In the genomic region with DNA sequence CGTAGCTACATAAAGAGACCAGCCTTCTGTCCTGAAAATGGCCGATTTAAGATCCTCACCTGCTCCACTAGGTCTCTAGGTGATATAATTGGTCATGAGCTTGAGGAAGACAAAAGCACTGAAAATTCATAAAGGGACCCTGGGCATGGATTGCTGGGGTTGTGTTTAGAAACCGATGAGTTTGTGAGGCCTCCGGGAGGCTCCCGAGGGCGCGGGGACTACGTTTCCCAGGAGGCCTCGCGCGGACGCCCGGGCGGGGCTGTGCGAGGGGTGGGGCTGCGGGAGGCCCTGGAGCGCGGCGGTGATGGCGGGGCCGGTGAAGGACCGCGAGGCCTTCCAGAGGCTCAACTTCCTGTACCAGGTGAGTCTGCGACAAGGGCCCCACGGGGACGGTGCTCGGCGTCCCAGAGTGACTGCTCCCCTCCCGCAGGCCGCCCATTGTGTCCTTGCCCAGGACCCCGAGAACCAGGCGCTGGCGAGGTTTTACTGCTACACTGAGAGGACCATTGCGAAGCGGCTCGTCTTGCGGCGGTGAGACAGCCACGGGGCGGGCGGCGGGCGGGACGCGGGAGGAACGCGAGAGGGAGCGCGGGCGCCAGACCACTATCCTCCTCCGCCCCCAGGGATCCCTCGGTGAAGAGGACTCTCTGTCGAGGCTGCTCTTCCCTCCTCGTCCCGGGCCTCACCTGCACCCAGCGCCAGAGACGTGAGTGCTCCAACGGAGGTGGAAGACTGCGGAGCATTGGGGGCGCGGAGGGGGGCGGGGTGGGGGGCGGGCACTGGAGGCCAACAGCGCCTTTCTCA, we compare ENCODE assay signal across 8 cellular contexts. TPM values are rescaled to one million over a fixed set of nuclear protein-coding genes. Genes with fewer than 3 reads are reported as not detected.
A peak's percentile ranks its signal among the peaks of the same experiment; 100 is the strongest.
DNase-seq lines count a peak whose midpoint lies in the region; ATAC-seq, FAIRE-seq and TF ChIP-seq lines count a peak whose summit lies in the region.

A gene (plus strand): TSS at position 289 of the 804 bp plus-strand sequence. CDS start 16 bp downstream, at position 305.

- H3K36me3 Mint-ChIP-seq in central memory CD8-positive, alpha-beta T cell (ENCODE audit: insufficient read depth) = peaks cover 14% of the 10 kb centered on the region

- H3K9ac ChIP-seq in kidney (ENCODE audit: low read length in 2 of 2) = peak within 1 kb of the TSS; percentile 66 to 71

- no peaks in the 10 kb centered on the region for H3K9me3 Mint-ChIP-seq in central memory CD8-positive, alpha-beta T cell

- FAIRE-seq in kidney (lab: Jason Lieb, UNC) = no peak

- ATAC-seq in GM19035 (IDR thresholded peaks at IDR 0.05; ENCODE audit: unreplicated experiment) (peak; percentile 96), HG03342 (IDR thresholded peaks at IDR 0.05; ENCODE audit: unreplicated experiment) (peak; percentile 85)
- peak; percentile 99 for ATAC-seq in central memory CD8-positive, alpha-beta T cell (replicated peaks; ENCODE audit: extremely low read depth, poor library complexity, severe bottlenecking)

- H3K4me3 ChIP-seq in kidney (ENCODE audit: low read length in 2 of 2) = peak within 1 kb of the TSS; percentile 77

- peaks cover 3 to 8% of the 10 kb centered on the region in 2 donors for H3K4me1 ChIP-seq in kidney (ENCODE audit: control insufficient read depth in 1 of 2, insufficient read depth in 1 of 2, low read depth in 1 of 2, low read length in 2 of 2)

- intact Hi-C loops in kidney (cut with DNase I) = no loop called here

- peak; percentile 97 for DNase-seq in AG08396 (ENCODE audit: low spot score)
- peak; percentile 50 for DNase-seq in NCI-H446 treated with DMSO at 0.1 percent for 48 hours (lab: John Stamatoyannopoulos, UW)
- DNase-seq in activated CD4-positive, CD25-positive, alpha-beta regulatory T cell treated with anti-CD3 and anti-CD28 coated beads, Interleukin-2, amount 50 U/mL, for 72 hours = peak; percentile 90
- DNase-seq in central memory CD8-positive, alpha-beta T cell (ENCODE audit: low spot score in 2 of 2) = peak; percentile 65 to 71
- peak; percentile 94 for DNase-seq in kidney
- DNase-seq in stimulated activated CD4-positive, alpha-beta T cell treated with anti-CD3 and anti-CD28 coated beads, Interleukin-15, amount 100 ng/mL, for 1 hour (ENCODE audit: low read depth in 1 of 2, low spot score in 1 of 2) = peak; percentile 80 to 82

- H3K4me1 Mint-ChIP-seq in central memory CD8-positive, alpha-beta T cell = peaks cover 23% of the 10 kb centered on the region

- peaks cover 12 to 21% of the 10 kb centered on the region in 2 donors for H3K36me3 ChIP-seq in kidney (ENCODE audit: control insufficient read depth in 1 of 2, insufficient read depth in 2 of 2, low read length in 2 of 2)

- no peaks in the 10 kb centered on the region for H3K9me3 ChIP-seq in kidney (ENCODE audit: control insufficient read depth in 1 of 2, low read length in 2 of 2)

- H3K27me3 Mint-ChIP-seq in central memory CD8-positive, alpha-beta T cell = peaks cover 6% of the 10 kb centered on the region

- peak within 1 kb of the TSS; percentile 83 to 87 for H3K27ac ChIP-seq in kidney (ENCODE audit: low read depth in 2 of 2, low read length in 2 of 2)

- H3K4me3 Mint-ChIP-seq in central memory CD8-positive, alpha-beta T cell = peak within 1 kb of the TSS; percentile 81

- no peak for TF ChIP-seq CTCF in kidney (IDR thresholded peaks at IDR 0.05; ENCODE audit: borderline replicate concordance, extremely low read depth, insufficient read depth)

- H3K27ac Mint-ChIP-seq in central memory CD8-positive, alpha-beta T cell (ENCODE audit: low read depth) = peak within 1 kb of the TSS; percentile 69

RNA-seq across cellular contexts. Expression of the gene that starts here (rescaled TPM):
- 34.5 TPM for total RNA-seq in kidney
- polyA plus RNA-seq in kidney (ENCODE audit: insufficient read depth, low read depth, low replicate concordance) = 73.9 TPM

Comparison
In these comparisons a context has a peak if more than half of its experiments do, and no peak if none do; other contexts are left out.
1. Peak in every context shown above with its lines: DNase-seq, ATAC-seq, H3K4me3 ChIP-seq and H3K27ac ChIP-seq.